ENCODE assay signal across 16 cellular contexts in the genomic region with DNA sequence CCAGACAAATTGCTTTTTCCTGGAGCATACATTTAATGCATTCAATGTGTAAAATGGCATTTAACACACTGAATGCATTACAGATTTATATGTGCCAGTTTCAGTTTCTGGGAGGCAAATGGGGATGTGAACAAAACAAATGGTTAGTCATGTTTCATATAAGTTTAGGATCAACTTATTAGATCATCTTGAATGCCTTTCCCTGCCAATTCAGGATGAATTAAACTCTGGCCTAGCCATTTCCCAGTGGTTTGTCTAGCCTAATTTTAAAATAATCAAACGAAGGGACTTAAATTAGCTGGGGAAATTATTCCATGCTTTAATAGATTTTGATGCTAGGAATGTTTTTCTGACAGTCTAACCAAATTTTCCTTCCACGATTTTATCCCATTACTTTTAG.
DNase-seq lines count a peak whose midpoint lies in the region; ATAC-seq and TF ChIP-seq lines count a peak whose summit lies in the region.
"Had no signal": no experiment of that assay in that cellular context is flagged by ENCODE, and none has a peak within 500 bp of the region (broad histone marks: within the 10 kb centered on the region; RNA-seq: fewer than 3 reads in every experiment).

No MANE protein-coding gene starts in this region.

- ATAC-seq in psoas muscle: no peak

- WGBS in mammary epithelial cell (ENCODE audit: low coverage, missing lambda C conversion rate): 39% methylated on average over 2 of the region's 2 CpGs
- 40 to 47% (median 42%) methylated on average over 2 of the region's 2 CpGs for WGBS in psoas muscle, 3 donors

- no peak for TF ChIP-seq POLR2A in breast epithelium (IDR thresholded peaks at IDR 0.05)

- CTCF ChIA-PET in mammary epithelial cell (lab: Charles Lee; ENCODE audit: low non-redundant PET): no interaction called here

- in situ Hi-C loops in mammary epithelial cell (cut with MboI; ENCODE audit: low sequenced_read_pairs in 2 of 2): no loop called here

- H3K27me3 ChIP-seq in breast epithelium: no peaks in the 10 kb centered on the region
- no peaks in the 10 kb centered on the region for H3K27me3 ChIP-seq in mammary epithelial cell (ENCODE audit: insufficient read depth, low read length)
- H3K27me3 ChIP-seq in subcutaneous abdominal adipose tissue (ENCODE audit: control insufficient read depth in 5 of 5, insufficient read depth in 4 of 5, low read length in 5 of 5): no peaks in the 10 kb centered on the region
- no peaks in the 10 kb centered on the region for H3K27me3 ChIP-seq in psoas muscle (ENCODE audit: insufficient read depth in 3 of 3, low read length in 2 of 3)
- H3K27me3 ChIP-seq: BLaER1 had no signal

- TF ChIP-seq CTCF in breast epithelium (IDR thresholded peaks at IDR 0.05): no peak
- no peak for TF ChIP-seq CTCF in mammary epithelial cell (conservative IDR thresholded peaks at IDR 0.05 in 1 of 2, IDR thresholded peaks at IDR 0.05 in 1 of 2; ENCODE audit: extremely low read depth in 1 of 2, insufficient read depth in 1 of 2, low read depth in 1 of 2, low read length in 2 of 2)
- no peak for TF ChIP-seq CTCF in psoas muscle (IDR thresholded peaks at IDR 0.05)

- H3K4me1 ChIP-seq in breast epithelium (no peaks in the 10 kb centered on the region), mammary epithelial cell (ENCODE audit: insufficient read depth, low read length) (no peaks in the 10 kb centered on the region), subcutaneous abdominal adipose tissue (ENCODE audit: control insufficient read depth in 5 of 5, insufficient read depth in 5 of 5, low read length in 5 of 5) (peaks cover 0 to 21% (median 13%) of the 10 kb centered on the region in 5 donors), psoas muscle (no peaks in the 10 kb centered on the region)
- H3K4me1 ChIP-seq: BLaER1, Caco-2, HAP-1 had no signal

- H2AFZ ChIP-seq in mammary epithelial cell (ENCODE audit: low read depth, low read length): no peak overlapping the region

- intact Hi-C loops in breast epithelium (cut with DNase I; ENCODE audit: low total_unique reads): no loop called here
- intact Hi-C loops in mammary epithelial cell (cut with micrococcal nuclease): no loop called here
- intact Hi-C loops in psoas muscle (cut with DNase I): no loop called here

- H3K4me3 ChIP-seq in breast epithelium (no peak overlapping the region), mammary epithelial cell (replicated peaks in 1 of 3; ENCODE audit: insufficient read depth in 1 of 3, low read depth in 2 of 3, low read length in 3 of 3) (no peak overlapping the region), subcutaneous abdominal adipose tissue (ENCODE audit: low read depth in 1 of 5, low read length in 5 of 5) (peak overlapping the region in 1 of 5 donors; percentile 40), psoas muscle (no peak overlapping the region)
- H3K4me3 ChIP-seq: BLaER1, HAP-1 had no signal

- no peaks in the 10 kb centered on the region for H3K79me2 ChIP-seq in mammary epithelial cell (ENCODE audit: insufficient read depth, low read length)

- H4K20me1 ChIP-seq in mammary epithelial cell (ENCODE audit: insufficient read depth, low read length): no peaks in the 10 kb centered on the region
- H4K20me1 ChIP-seq: BLaER1 had no signal

- H3K4me2 ChIP-seq in mammary epithelial cell (ENCODE audit: insufficient read depth, low read depth, low read length): no peak overlapping the region
- H3K4me2 ChIP-seq: BLaER1 had no signal

- H3K9ac ChIP-seq in mammary epithelial cell (ENCODE audit: insufficient read depth, low read length): no peak overlapping the region
- H3K9ac ChIP-seq in subcutaneous abdominal adipose tissue (ENCODE audit: low read length in 5 of 5): no peak overlapping the region
- H3K9ac ChIP-seq: BLaER1 had no signal

- BruUV-seq in mammary epithelial cell (replicated peaks; lab: Mats Ljungman, UMichigan): no TSS peak

- H3K27ac ChIP-seq in breast epithelium: peak overlapping the region; percentile 23 to 64
- no peak overlapping the region for H3K27ac ChIP-seq in mammary epithelial cell (ENCODE audit: insufficient read depth, low read depth, low read length)
- peak overlapping the region; percentile 68 for H3K27ac ChIP-seq in subcutaneous abdominal adipose tissue (ENCODE audit: low read depth, low read length)
- H3K27ac ChIP-seq in psoas muscle: no peak overlapping the region
- H3K27ac ChIP-seq: 22Rv1, BLaER1 had no signal

- dilution Hi-C loops in mammary epithelial cell (cut with HindIII; ENCODE audit: low sequenced_read_pairs): no loop called here

- DNase-seq in breast epithelium (ENCODE audit: low spot score in 2 of 2): no peak
- DNase-seq in mammary epithelial cell: no peak
- peak; percentile 24 for DNase-seq in fibroblast of gingiva (ENCODE audit: low read depth)
- DNase-seq in psoas muscle: no peak
- no peak for DNase-seq in SHP77 treated with DMSO at 0.1 percent for 48 hours (lab: John Stamatoyannopoulos, UW)
- DNase-seq in ureter (ENCODE audit: low spot score): no peak
- DNase-seq: AML-193; Caco-2; CD8-positive, alpha-beta memory T cell; DMS53; GF-D8; GOT3 had no signal

- H3K9me3 ChIP-seq in breast epithelium (no peaks in the 10 kb centered on the region), mammary epithelial cell (replicated peaks; ENCODE audit: insufficient read depth, low read length) (no peaks in the 10 kb centered on the region), subcutaneous abdominal adipose tissue (ENCODE audit: control insufficient read depth in 5 of 5, low read length in 5 of 5) (no peaks in the 10 kb centered on the region), psoas muscle (no peaks in the 10 kb centered on the region)
- H3K9me3 ChIP-seq: BLaER1, Caco-2, HAP-1 had no signal

- no peaks in the 10 kb centered on the region for H3K36me3 ChIP-seq in breast epithelium
- no peaks in the 10 kb centered on the region for H3K36me3 ChIP-seq in mammary epithelial cell (ENCODE audit: insufficient read depth, low read length)
- no peaks in the 10 kb centered on the region for H3K36me3 ChIP-seq in subcutaneous abdominal adipose tissue (ENCODE audit: control insufficient read depth in 5 of 5, insufficient read depth in 5 of 5, low read length in 5 of 5)
- no peaks in the 10 kb centered on the region for H3K36me3 ChIP-seq in psoas muscle (ENCODE audit: insufficient read depth in 1 of 2, low read depth in 1 of 2)
- H3K36me3 ChIP-seq: BLaER1, HAP-1 had no signal

Comparison
In these comparisons a context has a peak if more than half of its experiments do, and no peak if none do; other contexts are left out.
1. H3K27ac ChIP-seq: peak in breast epithelium (2 of 2) and subcutaneous abdominal adipose tissue (single experiment); none in mammary epithelial cell (single experiment) and psoas muscle (single experiment).